In genomic region chr11:57499413-57499982, GRCh38 we compare ENCODE assay signal across 8 cellular contexts. TPM values are rescaled to one million over a fixed set of nuclear protein-coding genes. Genes with fewer than 3 reads are reported as not detected.
A peak's percentile ranks its signal among the peaks of the same experiment; 100 is the strongest.
DNase-seq lines count a peak whose midpoint lies in the region; ATAC-seq and TF ChIP-seq lines count a peak whose summit lies in the region.

No MANE protein-coding gene starts in this region.

- intact Hi-C loops in mucosa of descending colon (cut with DNase I, micrococcal nuclease): no loop called here

- H3K9me3 ChIP-seq in HAP-1 (no peaks in the 10 kb centered on the region), mucosa of descending colon (no peaks in the 10 kb centered on the region)

- no peak overlapping the region for H3K4me3 ChIP-seq in HAP-1
- no peak overlapping the region for H3K4me3 ChIP-seq in mucosa of descending colon

- H3K27me3 ChIP-seq in HAP-1 (ENCODE audit: low read depth): no peaks in the 10 kb centered on the region

- H3K4me1 ChIP-seq in HAP-1 (peaks cover 8% of the 10 kb centered on the region), mucosa of descending colon (ENCODE audit: low read depth) (peaks cover 5% of the 10 kb centered on the region)

- peaks cover 35% of the 10 kb centered on the region for H3K36me3 ChIP-seq in HAP-1 (replicated peaks)
- H3K36me3 ChIP-seq in mucosa of descending colon (ENCODE audit: low read depth): no peaks in the 10 kb centered on the region

- POLR2A ChIA-PET in GM10248 (lab: Yijun Ruan, JAX): no interaction called here

- peak; percentile 81 for DNase-seq in GM10248 (ENCODE audit: extremely low spot score)
- DNase-seq in HAP-1 (ENCODE audit: low spot score in 2 of 2): peak; percentile 91 to 96
- peak; percentile 93 for DNase-seq in NCI-H1092 (lab: John Stamatoyannopoulos, UW)
- DNase-seq in activated CD8-positive, alpha-beta memory T cell treated with anti-CD3 and anti-CD28 coated beads for 24 hours: peak; percentile 69
- peak; percentile 92 for DNase-seq in fibroblast of gingiva (ENCODE audit: low read depth)
- DNase-seq in mucosa of descending colon: peak; percentile 94 to 98 (median 96)
- peak; percentile 92 for DNase-seq in superior temporal gyrus (ENCODE audit: extremely low spot score)
- no peak for DNase-seq in COR-L47 (lab: John Stamatoyannopoulos, UW)

- peak; percentile 100 for ATAC-seq in mucosa of descending colon

- no peak for TF ChIP-seq CTCF in GM10248 (IDR thresholded peaks at IDR 0.05; ENCODE audit: control extremely low read depth, extremely low read depth, low read depth, missing control alignments)
- no peak for TF ChIP-seq CTCF in mucosa of descending colon (IDR thresholded peaks at IDR 0.05)

- CTCF ChIA-PET in GM10248 (lab: Yijun Ruan, JAX): interaction anchor here (3.7 to 9.1 kb wide), 4 partner anchors 27 to 144 kb away, joined by 13 to 158 read pairs (median 25); partner anchors contain the start of gene YPEL4

- in situ Hi-C loops in HAP-1 (cut with MboI; ENCODE audit: low sequenced_read_pairs): no loop called here

RNA-seq across cellular contexts. Expression of gene SLC43A1, which starts 16.0 kb away (rescaled TPM):
- 10 to 100 TPM in 1 of 3 donors, 1 to 10 TPM in 2; 8.3 to 22.6 (median 9.9) TPM for total RNA-seq in mucosa of descending colon

RNA-seq across cellular contexts. Expression of gene TIMM10, which starts 31.1 kb away (rescaled TPM):
- total RNA-seq in mucosa of descending colon: 10 to 100 TPM; 25.5 to 50.1 (median 49.9) TPM

RNA-seq across cellular contexts. Expression of gene SMTNL1, which starts 37.9 kb away (rescaled TPM):
- not detected for total RNA-seq in mucosa of descending colon

RNA-seq across cellular contexts. Expression of gene RTN4RL2, which starts 39.2 kb away (rescaled TPM):
- under 1 TPM; 0.38 to 0.73 (median 0.48) TPM for total RNA-seq in mucosa of descending colon
